Comparison of ENCODE assay signal across 25 cellular contexts in genomic region chr1:245580651-245581050, GRCh38.
"Had no signal": no experiment of that assay in that cellular context is flagged by ENCODE, and none has a peak within 500 bp of the region (broad histone marks: within the 10 kb centered on the region; RNA-seq: fewer than 3 reads in every experiment).

No MANE protein-coding gene starts in this region.

- H3K4me3 ChIP-seq: coronary artery, esophagus squamous epithelium, gastrocnemius medialis, heart left ventricle, hepatocyte, left lung, lower lobe of right lung, mucosa of descending colon had no signal

- H3K27me3 ChIP-seq: esophagus squamous epithelium, gastrocnemius medialis, hepatocyte, left lung had no signal

- H3K27ac ChIP-seq: coronary artery, epithelial cell of prostate, esophagus squamous epithelium, gastrocnemius medialis, heart left ventricle, hepatocyte, left lung, lower lobe of right lung had no signal

- H3K4me1 ChIP-seq: esophagus squamous epithelium, gastrocnemius medialis, heart left ventricle, left lung, lower lobe of right lung had no signal

- H3K36me3 ChIP-seq: esophagus squamous epithelium, gastrocnemius medialis, heart left ventricle, left lung, lower lobe of right lung had no signal

- H3K9me3 ChIP-seq: esophagus squamous epithelium, gastrocnemius medialis, heart left ventricle, left lung, lower lobe of right lung, mucosa of descending colon had no signal

- DNase-seq: effector CD8-positive, alpha-beta T cell; effector memory CD8-positive, alpha-beta T cell; endodermal cell; erythroblast; esophagus squamous epithelium; foreskin fibroblast; foreskin melanocyte; gastrocnemius medialis; heart left ventricle; hypothalamus; immature natural killer cell; islet precursor cell; kidney; kidney glomerular epithelial cell; left cardiac atrium; left lung; left ventricle myocardium superior; lower lobe of right lung; mesenchymal stem cell; mucosa of descending colon; naive B cell; naive thymus-derived CD8-positive, alpha-beta T cell had no signal
